1 cellular context compared by ENCODE assay signal in genomic region chr2:10419553-10420257, GRCh38.
TF ChIP-seq lines count a peak whose summit lies in the region.

No MANE protein-coding gene starts in this region.

TF ChIP-seq in HepG2, 621 proteins besides CTCF, POLR2A, EP300 and RAD21:
- peak; percentile 27; the same call in 1 of the 2 replicates for TF ChIP-seq ZBTB38 (CRISPR knock-in tag; IDR thresholded peaks at IDR 0.05)
- peak; percentile 45 for TF ChIP-seq AGO2 (optimal IDR thresholded peaks at IDR 0.05; ENCODE audit: low read depth, low read length)
- no peak for TF ChIP-seq ZNF17 (CRISPR knock-in tag; IDR thresholded peaks at IDR 0.05)
